Comparison of ENCODE assay signal across 18 cellular contexts in genomic region chr4:180314972-180315371, GRCh38.
DNase-seq lines count a peak whose midpoint lies in the region; ATAC-seq, FAIRE-seq and TF ChIP-seq lines count a peak whose summit lies in the region.
"Had no signal": no experiment of that assay in that cellular context is flagged by ENCODE, and none has a peak within 500 bp of the region (broad histone marks: within the 10 kb centered on the region; RNA-seq: fewer than 3 reads in every experiment).

No MANE protein-coding gene starts in this region.

- no peak overlapping the region for H4K8ac ChIP-seq in mesendoderm (ENCODE audit: low read depth, low read length)

- no peak overlapping the region for H4K5ac ChIP-seq in mesendoderm (ENCODE audit: low read length)

- H3K4ac ChIP-seq in mesendoderm (ENCODE audit: low read depth, low read length), result no peak overlapping the region

- H3K27ac ChIP-seq in mesendoderm (ENCODE audit: low read depth, low read length), result no peak overlapping the region
- H3K27ac ChIP-seq: SJSA1 had no signal

- DNase-seq in RPMI8226 (peak; percentile 41), mesendoderm (no peak), GM12892 (ENCODE audit: insufficient read length) (no peak), Right ventricle myocardium inferior (ENCODE audit: missing footprints) (no peak)
- DNase-seq in activated CD4-positive, alpha-beta T cell treated with anti-CD3 and anti-CD28 coated beads for 48 hours, result no peak
- DNase-seq: activated CD4-positive, CD25-positive, alpha-beta regulatory T cell treated with anti-CD3 and anti-CD28 coated beads, Interleukin-2, amount 50 U/mL, for 72 hours; activated gamma-delta T cell; central memory CD4-positive, alpha-beta T cell; NCI-H2029; NCI-H524 treated with DMSO at 0.1 percent for 48 hours; occipital lobe; stimulated activated CD4-positive, alpha-beta T cell treated with anti-CD3 and anti-CD28 coated beads, Interleukin-2, amount 100 ng/mL, for 24 hours; T-helper 9 cell had no signal

- no peak overlapping the region for H3K56ac ChIP-seq in mesendoderm (ENCODE audit: low read length)

- no peak overlapping the region for H2BK120ac ChIP-seq in mesendoderm (ENCODE audit: low read depth, low read length)

- H3K9ac ChIP-seq in mesendoderm (ENCODE audit: low read length), result no peak overlapping the region

- no peaks in the 10 kb centered on the region for H3K27me3 ChIP-seq in mesendoderm (ENCODE audit: insufficient read depth, low read length, poor library complexity)
- H3K27me3 ChIP-seq: SJSA1 had no signal

- no peak overlapping the region for H3K4me3 ChIP-seq in mesendoderm (ENCODE audit: low read length)
- H3K4me3 ChIP-seq: SJSA1 had no signal

- no peaks in the 10 kb centered on the region for H3K4me1 ChIP-seq in mesendoderm (ENCODE audit: control insufficient read depth, low read depth, low read length)
- H3K4me1 ChIP-seq: SJSA1 had no signal

- intact Hi-C loops in Right ventricle myocardium inferior (cut with DNase I), result no loop called here

- H2AK5ac ChIP-seq in mesendoderm (ENCODE audit: low read length), result no peak overlapping the region

- no peak for FAIRE-seq in GM12892 (lab: Jason Lieb, UNC)

- H3K4me2 ChIP-seq in mesendoderm (ENCODE audit: low read length), result no peak overlapping the region

- WGBS in mesendoderm (ENCODE audit: extremely low coverage, insufficient coverage, low lambda C conversion rate), result no CpG with 5 or more reads among the region's 5 CpGs

- H3K79me1 ChIP-seq in mesendoderm (ENCODE audit: low read length), result no peaks in the 10 kb centered on the region

- ATAC-seq in GM18502 (IDR thresholded peaks at IDR 0.05; ENCODE audit: poor library complexity, unreplicated experiment), result peak; percentile 87
- peak; percentile 67 for ATAC-seq in GM19467 (IDR thresholded peaks at IDR 0.05; ENCODE audit: unreplicated experiment)
- ATAC-seq in HG02973 (IDR thresholded peaks at IDR 0.05; ENCODE audit: unreplicated experiment), result peak; percentile 63
- no peak for ATAC-seq in Right ventricle myocardium inferior
- ATAC-seq: esophagus mucosa had no signal

- no peaks in the 10 kb centered on the region for H3K36me3 ChIP-seq in mesendoderm (ENCODE audit: control insufficient read depth, insufficient read depth, low read length)
- H3K36me3 ChIP-seq: SJSA1 had no signal

- H3K18ac ChIP-seq in mesendoderm (ENCODE audit: low read length), result no peak overlapping the region

- no peak overlapping the region for H3K23ac ChIP-seq in mesendoderm (ENCODE audit: low read length)

- no peak overlapping the region for H2BK5ac ChIP-seq in mesendoderm (ENCODE audit: low read length)

- no peak overlapping the region for H2BK15ac ChIP-seq in mesendoderm (replicated peaks; ENCODE audit: low read depth)

- no peak for TF ChIP-seq POLR2A in GM12892 (IDR thresholded peaks at IDR 0.05; ENCODE audit: low read depth, low read length)

- H3K79me2 ChIP-seq in mesendoderm (ENCODE audit: control insufficient read depth, insufficient read depth, low read length), result no peaks in the 10 kb centered on the region
